8 cellular contexts compared by ENCODE assay signal in genomic region chr14:70972107-70972976, GRCh38.
DNase-seq lines count a peak whose midpoint lies in the region; ATAC-seq and TF ChIP-seq lines count a peak whose summit lies in the region.

No MANE protein-coding gene starts in this region.

- H3K27ac Mint-ChIP-seq in activated T-cell treated with anti-CD3 and anti-CD28 coated beads, Interleukin-2, amount 50 U/mL, for 72 hours: peak overlapping the region; percentile 7
- H3K27ac Mint-ChIP-seq in neural crest cell (ENCODE audit: unreplicated experiment): no peak overlapping the region
- peak overlapping the region; percentile 68 for H3K27ac Mint-ChIP-seq in stimulated activated naive CD8-positive, alpha-beta T cell treated with anti-CD3 and anti-CD28 coated beads, Interleukin-15, Interleukin-2, amounts not matched to agents 100 ng/mL and 50 ng/mL, for 24 hours

- peaks cover 3 to 17% of the 10 kb centered on the region in 2 donors for H3K36me3 Mint-ChIP-seq in activated T-cell treated with anti-CD3 and anti-CD28 coated beads, Interleukin-2, amount 50 U/mL, for 72 hours (ENCODE audit: insufficient read depth in 2 of 2)
- H3K36me3 Mint-ChIP-seq in neural crest cell (ENCODE audit: low read depth): peaks cover 4% of the 10 kb centered on the region
- peaks cover 33% of the 10 kb centered on the region for H3K36me3 Mint-ChIP-seq in stimulated activated naive CD8-positive, alpha-beta T cell treated with anti-CD3 and anti-CD28 coated beads, Interleukin-15, Interleukin-2, amounts not matched to agents 100 ng/mL and 50 ng/mL, for 24 hours (ENCODE audit: low read depth)

- H3K4me3 ChIP-seq in LNCaP clone FGC (ENCODE audit: low read depth, low read length): no peak overlapping the region

- peak; percentile 61 to 66 for ATAC-seq in activated T-cell treated with anti-CD3 and anti-CD28 coated beads, Interleukin-2, amount 50 U/mL, for 72 hours (replicated peaks in 1 of 2)
- ATAC-seq in HG02588 (IDR thresholded peaks at IDR 0.05; ENCODE audit: unreplicated experiment): no peak

- no peaks in the 10 kb centered on the region for H3K9me3 Mint-ChIP-seq in activated T-cell treated with anti-CD3 and anti-CD28 coated beads, Interleukin-2, amount 50 U/mL, for 72 hours
- H3K9me3 Mint-ChIP-seq in neural crest cell: no peaks in the 10 kb centered on the region
- no peaks in the 10 kb centered on the region for H3K9me3 Mint-ChIP-seq in stimulated activated naive CD8-positive, alpha-beta T cell treated with anti-CD3 and anti-CD28 coated beads, Interleukin-15, Interleukin-2, amounts not matched to agents 100 ng/mL and 50 ng/mL, for 24 hours

- H3K4me1 Mint-ChIP-seq in activated T-cell treated with anti-CD3 and anti-CD28 coated beads, Interleukin-2, amount 50 U/mL, for 72 hours (ENCODE audit: low read depth): peaks cover 12% of the 10 kb centered on the region
- peaks cover 13% of the 10 kb centered on the region for H3K4me1 Mint-ChIP-seq in neural crest cell
- peaks cover 29% of the 10 kb centered on the region for H3K4me1 Mint-ChIP-seq in stimulated activated naive CD8-positive, alpha-beta T cell treated with anti-CD3 and anti-CD28 coated beads, Interleukin-15, Interleukin-2, amounts not matched to agents 100 ng/mL and 50 ng/mL, for 24 hours (ENCODE audit: low read depth)

- DNase-seq in EH (ENCODE audit: low read depth): peak; percentile 81
- peak; percentile 75 for DNase-seq in LNCaP clone FGC (ENCODE audit: low read depth)
- peak; percentile 82 for DNase-seq in RKO (ENCODE audit: low spot score)
- peak; percentile 80 to 83 for DNase-seq in activated T-cell treated with anti-CD3 and anti-CD28 coated beads, Interleukin-2, amount 50 U/mL, for 72 hours
- DNase-seq in fibroblast of peridontal ligament (ENCODE audit: extremely low read depth): peak; percentile 95
- DNase-seq in neural crest cell (ENCODE audit: low read depth, low spot score): peak; percentile 88

- H3K4me3 Mint-ChIP-seq in activated T-cell treated with anti-CD3 and anti-CD28 coated beads, Interleukin-2, amount 50 U/mL, for 72 hours: no peak overlapping the region
- H3K4me3 Mint-ChIP-seq in neural crest cell: no peak overlapping the region
- no peak overlapping the region for H3K4me3 Mint-ChIP-seq in stimulated activated naive CD8-positive, alpha-beta T cell treated with anti-CD3 and anti-CD28 coated beads, Interleukin-15, Interleukin-2, amounts not matched to agents 100 ng/mL and 50 ng/mL, for 24 hours

- H3K27me3 Mint-ChIP-seq in activated T-cell treated with anti-CD3 and anti-CD28 coated beads, Interleukin-2, amount 50 U/mL, for 72 hours (ENCODE audit: low read depth): no peaks in the 10 kb centered on the region
- H3K27me3 Mint-ChIP-seq in neural crest cell (ENCODE audit: low read depth): no peaks in the 10 kb centered on the region
- H3K27me3 Mint-ChIP-seq in stimulated activated naive CD8-positive, alpha-beta T cell treated with anti-CD3 and anti-CD28 coated beads, Interleukin-15, Interleukin-2, amounts not matched to agents 100 ng/mL and 50 ng/mL, for 24 hours: no peaks in the 10 kb centered on the region

- TF ChIP-seq CTCF in LNCaP clone FGC (IDR thresholded peaks at IDR 0.05; ENCODE audit: control insufficient read depth, extremely low read depth, insufficient read depth) (peak; percentile 82), neural crest cell (conservative IDR thresholded peaks at IDR 0.05) (peak; percentile 95)
